In the genomic region with DNA sequence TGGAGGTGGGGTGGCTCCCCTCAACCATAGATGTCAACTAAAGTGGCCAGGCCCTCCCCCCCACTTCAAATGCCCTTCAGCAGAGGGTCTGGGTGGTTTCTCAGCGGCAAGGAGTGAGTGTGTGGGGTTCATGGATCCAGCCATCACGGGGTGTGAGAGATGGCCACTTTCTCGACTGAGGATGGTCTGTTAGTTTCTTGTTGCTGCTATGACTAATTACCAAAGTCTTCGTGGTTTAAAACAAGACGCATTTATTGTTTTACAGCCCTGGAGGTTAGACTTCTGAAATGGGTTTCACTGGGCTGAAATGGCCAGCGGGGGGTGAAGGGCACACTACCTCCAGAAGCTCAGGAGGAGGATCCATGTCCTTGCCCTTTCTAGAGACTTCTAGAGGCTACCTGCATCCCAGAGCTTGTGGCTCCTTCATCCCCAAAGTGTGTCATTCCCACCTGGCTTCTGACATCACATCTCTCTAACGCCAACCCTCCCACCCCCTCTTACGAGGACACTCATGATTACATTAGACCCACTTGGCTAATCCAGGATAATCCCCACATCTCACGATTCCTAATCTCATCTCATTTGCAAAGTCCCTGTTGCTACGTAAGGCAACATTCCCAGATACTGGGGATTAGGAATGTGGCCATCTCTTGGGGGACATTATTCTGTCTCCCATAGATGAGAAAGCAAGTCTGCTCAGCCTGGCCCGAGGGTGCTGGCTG, we compare ENCODE assay signal across 21 cellular contexts. TPM values are rescaled to one million over a fixed set of nuclear protein-coding genes. Genes with fewer than 3 reads are reported as not detected.
DNase-seq lines count a peak whose midpoint lies in the region; ATAC-seq and TF ChIP-seq lines count a peak whose summit lies in the region.
"Had no signal": no experiment of that assay in that cellular context is flagged by ENCODE, and none has a peak within 500 bp of the region (broad histone marks: within the 10 kb centered on the region; RNA-seq: fewer than 3 reads in every experiment).

No MANE protein-coding gene starts in this region.

- no peaks in the 10 kb centered on the region for H3K9me3 ChIP-seq in mucosa of descending colon
- H3K9me3 ChIP-seq: sigmoid colon, testis had no signal

- H3K36me3 ChIP-seq in mucosa of descending colon (ENCODE audit: low read depth) = no peaks in the 10 kb centered on the region
- H3K36me3 ChIP-seq: sigmoid colon had no signal

- intact Hi-C loops in mucosa of descending colon (cut with DNase I, micrococcal nuclease) (no loop called here), Right ventricle myocardium superior (cut with DNase I) (no loop called here)

- DNase-seq in GM12865 (ENCODE audit: low read depth) (peak; percentile 80), NCI-H82 (lab: John Stamatoyannopoulos, UW) (peak; percentile 99), mucosa of descending colon (no peak), COLO668 (lab: John Stamatoyannopoulos, UW; ENCODE audit: unreplicated experiment) (no peak), cortex of kidney (lab: John Stamatoyannopoulos, UW) (no peak), Right ventricle myocardium superior (no peak), NCI-H774 (lab: John Stamatoyannopoulos, UW) (no peak)
- DNase-seq: activated CD4-positive, alpha-beta T cell treated with anti-CD3 and anti-CD28 coated beads, Interleukin-2, amount 10 ng/mL, durations not matched to agents 24 days and 14 days; activated T-cell treated with anti-CD3 and anti-CD28 coated beads, Interleukin-2, amount 50 U/mL, for 24 hours; effector CD8-positive, alpha-beta T cell; hippocampal formation; kidney glomerular epithelial cell; MM.1S; NCI-H2081; NCI-H526 treated with DMSO at 0.1 percent for 48 hours; PC-9; sigmoid colon; testis had no signal

- ATAC-seq in GM19463 (IDR thresholded peaks at IDR 0.05; ENCODE audit: unreplicated experiment) = peak; percentile 57
- ATAC-seq in mucosa of descending colon = peak; percentile 31
- ATAC-seq in Right ventricle myocardium superior (ENCODE audit: poor library complexity) = no peak
- ATAC-seq: GM23338, SK-N-SH treated with all-trans-retinoic acid at 6 μM for 48 hours had no signal

- H3K4me3 ChIP-seq in GM12865 (ENCODE audit: low read depth, low read length) (no peak overlapping the region), mucosa of descending colon (no peak overlapping the region)
- H3K4me3 ChIP-seq: GM23338, PC-9, sigmoid colon, testis had no signal

- no peaks in the 10 kb centered on the region for H3K4me1 ChIP-seq in mucosa of descending colon (ENCODE audit: low read depth)
- H3K4me1 ChIP-seq: sigmoid colon, testis had no signal

- no peak for TF ChIP-seq CTCF in GM12865 (IDR thresholded peaks at IDR 0.05; ENCODE audit: insufficient read depth, low read depth, low read length, missing control alignments)
- TF ChIP-seq CTCF in mucosa of descending colon (IDR thresholded peaks at IDR 0.05) = no peak

RNA-seq across cellular contexts. Expression of a gene that starts 53.0 kb away (rescaled TPM):
- total RNA-seq in mucosa of descending colon = 10 to 100 TPM; 22.7 to 76.7 (median 70.8) TPM
- total RNA-seq in Right ventricle myocardium superior = 2.7 TPM
- total RNA-seq: activated CD4-positive, alpha-beta T cell treated with anti-CD3 and anti-CD28 coated beads, Interleukin-2, amount 10 ng/mL, durations not matched to agents 24 days and 14 days had no signal

Comparison
In these comparisons a context has a peak if more than half of its experiments do, and no peak if none do; other contexts are left out.
1. DNase-seq: peak in GM12865 (single experiment) and NCI-H82 (single experiment); none in mucosa of descending colon (0 of 3), COLO668 (single experiment), cortex of kidney (single experiment), Right ventricle myocardium superior (single experiment) and NCI-H774 (single experiment).